1 cellular context compared by ENCODE assay signal in the genomic region with DNA sequence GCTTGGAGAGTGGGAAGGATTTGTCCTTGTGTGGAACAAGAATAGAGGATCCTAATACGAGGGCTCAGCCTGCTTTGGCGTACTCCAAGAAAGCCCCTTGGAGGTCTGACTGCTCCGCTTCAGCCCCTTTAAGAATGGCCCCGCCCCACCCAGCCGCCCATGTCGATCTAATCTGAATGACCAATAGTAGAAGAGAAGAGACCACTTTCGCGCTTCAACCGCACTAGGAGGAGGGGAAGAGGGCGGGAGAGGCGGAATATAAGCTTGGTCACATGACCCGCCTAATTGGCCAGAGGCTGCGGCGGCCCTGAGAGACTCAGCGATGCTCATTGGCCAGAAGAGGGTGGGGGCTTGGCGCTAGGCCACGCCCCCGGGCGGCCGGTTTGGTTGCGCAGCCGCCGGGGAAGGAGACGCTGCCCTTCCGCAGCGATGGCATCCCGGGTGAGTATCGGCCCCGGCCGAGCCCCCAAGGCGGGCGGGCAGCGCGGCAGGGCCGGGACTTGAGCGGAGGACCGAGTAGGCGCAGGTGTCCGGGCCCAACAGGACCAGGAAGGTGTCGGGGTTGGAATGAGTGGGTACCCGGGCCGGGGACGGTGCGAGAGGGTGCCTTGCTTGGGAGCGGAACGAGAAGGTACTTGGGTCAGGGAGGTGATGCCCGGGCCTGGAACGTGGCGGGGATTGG.
TF ChIP-seq lines count a peak whose summit lies in the region.

TSS of gene MIGA2 (plus strand) at position 386 of the 682 bp plus-strand sequence. CDS start 3,969 bp downstream, outside the sequence.

TF ChIP-seq in HepG2, 621 proteins besides CTCF, POLR2A, EP300 and RAD21 (continued from another document and continues in another):
- TF ChIP-seq ZNF800 (CRISPR knock-in tag; IDR thresholded peaks at IDR 0.05) (no peak), ARID2 (CRISPR knock-in tag; IDR thresholded peaks at IDR 0.05; ENCODE audit: borderline replicate concordance) (no peak), ZSCAN22 (CRISPR knock-in tag; IDR thresholded peaks at IDR 0.05) (no peak), FOSL2 (CRISPR knock-in tag; IDR thresholded peaks at IDR 0.05) (peak; percentile 34), SNAPC2 (CRISPR knock-in tag; IDR thresholded peaks at IDR 0.05) (no peak), YEATS2 (CRISPR knock-in tag; IDR thresholded peaks at IDR 0.05; ENCODE audit: borderline replicate concordance) (peak; percentile 80), ZNF20 (CRISPR knock-in tag; IDR thresholded peaks at IDR 0.05) (no peak), ZNF589 (CRISPR knock-in tag; conservative IDR thresholded peaks at IDR 0.05) (no peak), ZHX2 (IDR thresholded peaks at IDR 0.05; ENCODE audit: low read depth) (no peak), ZHX2 (CRISPR knock-in tag; IDR thresholded peaks at IDR 0.05; ENCODE audit: borderline replicate concordance) (no peak), FOXO1 (CRISPR knock-in tag; IDR thresholded peaks at IDR 0.05) (no peak), ZNF644 (CRISPR knock-in tag; IDR thresholded peaks at IDR 0.05; ENCODE audit: low read depth) (no peak), KDM5A (IDR thresholded peaks at IDR 0.05; ENCODE audit: borderline replicate concordance, low read length) (peak; percentile 64), FOXK2 (IDR thresholded peaks at IDR 0.05) (no peak), PRDM4 (CRISPR knock-in tag; IDR thresholded peaks at IDR 0.05; ENCODE audit: borderline replicate concordance) (no peak), SOX13 (IDR thresholded peaks at IDR 0.05) (0 out of 2 replicates have a peak, but pooled peaks have one; percentile 20), SOX13 (CRISPR knock-in tag; conservative IDR thresholded peaks at IDR 0.05 in 1 of 2, IDR thresholded peaks at IDR 0.05 in 1 of 2) (no peak; a peak in 1 of 4 replicates), ZNF232 (CRISPR knock-in tag; IDR thresholded peaks at IDR 0.05; ENCODE audit: borderline replicate concordance) (0 out of 2 replicates have a peak, but pooled peaks have one; percentile 29), KDM5B (CRISPR knock-in tag; IDR thresholded peaks at IDR 0.05; ENCODE audit: borderline replicate concordance) (no peak), FOXC1 (CRISPR knock-in tag; IDR thresholded peaks at IDR 0.05; ENCODE audit: borderline replicate concordance) (peak; percentile 71; the same call in 1 of the 2 replicates), U2AF1 (optimal IDR thresholded peaks at IDR 0.05; ENCODE audit: low read depth, low read length) (no peak), ZNF343 (CRISPR knock-in tag; IDR thresholded peaks at IDR 0.05) (0 out of 2 replicates have a peak, but pooled peaks have one; percentile 10), ZNF691 (CRISPR knock-in tag; IDR thresholded peaks at IDR 0.05; ENCODE audit: borderline replicate concordance, low read depth) (no peak), ZNF333 (CRISPR knock-in tag; IDR thresholded peaks at IDR 0.05; ENCODE audit: borderline replicate concordance) (no peak), ZMYM3 (CRISPR knock-in tag; IDR thresholded peaks at IDR 0.05) (no peak), ZKSCAN8 (CRISPR knock-in tag; IDR thresholded peaks at IDR 0.05; ENCODE audit: borderline replicate concordance) (no peak), DR1 (CRISPR knock-in tag; IDR thresholded peaks at IDR 0.05) (peak; percentile 82), ZNF598 (CRISPR knock-in tag; IDR thresholded peaks at IDR 0.05; ENCODE audit: borderline replicate concordance) (peak; percentile 50; the same call in 1 of the 2 replicates), MLX (CRISPR knock-in tag; IDR thresholded peaks at IDR 0.05) (peak; percentile 18; the same call in 1 of the 2 replicates), BORCS8-MEF2B (CRISPR knock-in tag; IDR thresholded peaks at IDR 0.05) (no peak), GLMP (CRISPR knock-in tag; IDR thresholded peaks at IDR 0.05; ENCODE audit: borderline replicate concordance) (no peak)
- TF ChIP-seq, protein P1, sequence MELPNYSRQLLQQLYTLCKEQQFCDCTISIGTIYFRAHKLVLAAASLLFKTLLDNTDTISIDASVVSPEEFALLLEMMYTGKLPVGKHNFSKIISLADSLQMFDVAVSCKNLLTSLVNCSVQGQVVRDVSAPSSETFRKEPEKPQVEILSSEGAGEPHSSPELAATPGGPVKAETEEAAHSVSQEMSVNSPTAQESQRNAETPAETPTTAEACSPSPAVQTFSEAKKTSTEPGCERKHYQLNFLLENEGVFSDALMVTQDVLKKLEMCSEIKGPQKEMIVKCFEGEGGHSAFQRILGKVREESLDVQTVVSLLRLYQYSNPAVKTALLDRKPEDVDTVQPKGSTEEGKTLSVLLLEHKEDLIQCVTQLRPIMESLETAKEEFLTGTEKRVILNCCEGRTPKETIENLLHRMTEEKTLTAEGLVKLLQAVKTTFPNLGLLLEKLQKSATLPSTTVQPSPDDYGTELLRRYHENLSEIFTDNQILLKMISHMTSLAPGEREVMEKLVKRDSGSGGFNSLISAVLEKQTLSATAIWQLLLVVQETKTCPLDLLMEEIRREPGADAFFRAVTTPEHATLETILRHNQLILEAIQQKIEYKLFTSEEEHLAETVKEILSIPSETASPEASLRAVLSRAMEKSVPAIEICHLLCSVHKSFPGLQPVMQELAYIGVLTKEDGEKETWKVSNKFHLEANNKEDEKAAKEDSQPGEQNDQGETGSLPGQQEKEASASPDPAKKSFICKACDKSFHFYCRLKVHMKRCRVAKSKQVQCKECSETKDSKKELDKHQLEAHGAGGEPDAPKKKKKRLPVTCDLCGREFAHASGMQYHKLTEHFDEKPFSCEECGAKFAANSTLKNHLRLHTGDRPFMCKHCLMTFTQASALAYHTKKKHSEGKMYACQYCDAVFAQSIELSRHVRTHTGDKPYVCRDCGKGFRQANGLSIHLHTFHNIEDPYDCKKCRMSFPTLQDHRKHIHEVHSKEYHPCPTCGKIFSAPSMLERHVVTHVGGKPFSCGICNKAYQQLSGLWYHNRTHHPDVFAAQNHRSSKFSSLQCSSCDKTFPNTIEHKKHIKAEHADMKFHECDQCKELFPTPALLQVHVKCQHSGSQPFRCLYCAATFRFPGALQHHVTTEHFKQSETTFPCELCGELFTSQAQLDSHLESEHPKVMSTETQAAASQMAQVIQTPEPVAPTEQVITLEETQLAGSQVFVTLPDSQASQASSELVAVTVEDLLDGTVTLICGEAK (IDR thresholded peaks at IDR 0.05) = no peak
- TF ChIP-seq, protein P1 (CRISPR knock-in tag; IDR thresholded peaks at IDR 0.05) = no peak
